ENCODE assay signal across 15 cellular contexts in the genomic region with DNA sequence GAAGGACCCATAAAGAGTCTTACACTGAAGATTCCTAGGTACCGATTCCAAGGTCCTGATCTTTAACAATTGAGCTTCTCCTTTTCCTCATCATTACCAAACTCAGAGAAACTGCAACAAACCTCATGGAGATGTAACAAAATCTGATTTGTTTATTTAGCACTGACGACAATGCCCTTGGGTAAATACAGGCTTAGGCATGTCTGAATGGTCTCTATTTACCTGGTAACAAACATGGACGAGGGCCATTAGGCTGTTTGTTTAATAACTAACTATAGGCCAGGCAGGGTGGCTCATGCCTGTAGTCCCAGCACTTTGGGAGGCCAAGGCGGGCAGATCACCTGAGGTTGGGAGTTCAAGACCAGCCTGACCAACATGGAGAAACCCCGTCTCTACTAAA.
DNase-seq lines count a peak whose midpoint lies in the region; ATAC-seq and TF ChIP-seq lines count a peak whose summit lies in the region.
"Had no signal": no experiment of that assay in that cellular context is flagged by ENCODE, and none has a peak within 500 bp of the region (broad histone marks: within the 10 kb centered on the region; RNA-seq: fewer than 3 reads in every experiment).

No MANE protein-coding gene starts in this region.

- H3K4me1 ChIP-seq in tibial nerve, result no peaks in the 10 kb centered on the region

- no peaks in the 10 kb centered on the region for H3K36me3 ChIP-seq in tibial nerve

- H3K9me3 ChIP-seq in tibial nerve, result no peaks in the 10 kb centered on the region

- H3K4me3 ChIP-seq in epithelial cell of esophagus (ENCODE audit: low read length), result no peak overlapping the region
- no peak overlapping the region for H3K4me3 ChIP-seq in tibial nerve
- H3K4me3 ChIP-seq: K562 had no signal

- TF ChIP-seq POLR2A in tibial nerve (IDR thresholded peaks at IDR 0.05), result no peak

- 84 to 91% methylated on average over 5 of the region's 5 CpGs for WGBS in tibial nerve, 2 donors

- no peak overlapping the region for H3K27ac ChIP-seq in tibial nerve

- DNase-seq in SIG-M5 treated with dmso at 0.1 percent for 504 hours (lab: John Stamatoyannopoulos, UW; ENCODE audit: unreplicated experiment), result peak; percentile 10
- no peak for DNase-seq in SIG-M5 (lab: John Stamatoyannopoulos, UW)
- DNase-seq in NCI-H345 (lab: John Stamatoyannopoulos, UW), result peak; percentile 9
- DNase-seq in epithelial cell of esophagus (ENCODE audit: low read depth), result peak; percentile 13
- no peak for DNase-seq in NCI-H524 (lab: John Stamatoyannopoulos, UW)
- DNase-seq in tibial nerve (ENCODE audit: low spot score in 2 of 2), result no peak
- DNase-seq: ACHN; CD4-positive, alpha-beta T cell; NCI-H1048; NCI-H187 treated with DMSO at 0.1 percent for 48 hours; NCI-H226 had no signal

- no peak for ATAC-seq in HG02623 (IDR thresholded peaks at IDR 0.05; ENCODE audit: unreplicated experiment)
- ATAC-seq: HCT116, K562, SK-N-SH treated with all-trans-retinoic acid at 6 μM for 48 hours had no signal

- TF ChIP-seq EP300 in tibial nerve (IDR thresholded peaks at IDR 0.05), result no peak

- no peaks in the 10 kb centered on the region for H3K27me3 ChIP-seq in tibial nerve

- no peak for TF ChIP-seq CTCF in epithelial cell of esophagus (IDR thresholded peaks at IDR 0.05; ENCODE audit: insufficient read depth, low read depth, low read length, missing control alignments)
- TF ChIP-seq CTCF in tibial nerve (IDR thresholded peaks at IDR 0.05), result no peak

Comparison
In these comparisons a context has a peak if more than half of its experiments do, and no peak if none do; other contexts are left out.
1. DNase-seq: peak in SIG-M5 treated with dmso at 0.1 percent for 504 hours (single experiment), NCI-H345 (single experiment) and epithelial cell of esophagus (single experiment); none in SIG-M5 (single experiment), NCI-H524 (0 of 2) and tibial nerve (0 of 2).